ENCODE assay signal across 1 cellular context in genomic region chr6:34819571-34820480, GRCh38.
TF ChIP-seq lines count a peak whose summit lies in the region.

No MANE protein-coding gene starts in this region.

TF ChIP-seq in GM23338, 12 proteins besides CTCF, POLR2A, EP300 and RAD21 (continued from another document):
- TF ChIP-seq REST (IDR thresholded peaks at IDR 0.05; ENCODE audit: unreplicated experiment) = no peak
